ENCODE assay signal across 8 cellular contexts in genomic region chr16:68520649-68521086, GRCh38. TPM values are rescaled to one million over a fixed set of nuclear protein-coding genes. Genes with fewer than 3 reads are reported as not detected.
DNase-seq lines count a peak whose midpoint lies in the region; ATAC-seq and TF ChIP-seq lines count a peak whose summit lies in the region.

No MANE protein-coding gene starts in this region.

- H3K27me3 ChIP-seq in A673 (replicated peaks; ENCODE audit: insufficient read depth, low read depth, low read length, poor library complexity): no peaks in the 10 kb centered on the region

- no peaks in the 10 kb centered on the region for H3K9me3 ChIP-seq in A673 (ENCODE audit: low read depth, low read length, poor library complexity, severe bottlenecking)

- BruUV-seq in A673 (replicated peaks; lab: Mats Ljungman, UMichigan): no TSS peak

- POLR2A ChIA-PET in A673 (lab: Charles Lee; ENCODE audit: low non-redundant PET): no interaction called here

- H3K4me1 ChIP-seq in A673 (ENCODE audit: insufficient read depth, low read length, poor library complexity, severe bottlenecking): no peaks in the 10 kb centered on the region

- DNase-seq in A673 (ENCODE audit: low spot score) (peak; percentile 89), NCI-H510A (lab: John Stamatoyannopoulos, UW) (peak; percentile 89), kidney glomerular epithelial cell (lab: John Stamatoyannopoulos, UW) (peak; percentile 84)
- DNase-seq in activated CD4-positive, CD25-positive, alpha-beta regulatory T cell treated with anti-CD3 and anti-CD28 coated beads, Interleukin-2, amount 50 U/mL, for 72 hours: peak; percentile 82
- DNase-seq in central memory CD4-positive, alpha-beta T cell: peak; percentile 87
- peak; percentile 87 for DNase-seq in stimulated activated CD4-positive, alpha-beta T cell treated with anti-CD3 and anti-CD28 coated beads, Interleukin-1b, Interleukin-23, amount 100 ng/mL, for 48 hours

- ATAC-seq in GM18858 (IDR thresholded peaks at IDR 0.05; ENCODE audit: unreplicated experiment) (peak; percentile 71), HG03354 (IDR thresholded peaks at IDR 0.05; ENCODE audit: poor library complexity, severe bottlenecking, unreplicated experiment) (peak; percentile 96)

- H3K36me3 ChIP-seq in A673 (ENCODE audit: insufficient read depth, low read length, poor library complexity, severe bottlenecking): no peaks in the 10 kb centered on the region

- intact Hi-C loops in A673 (cut with micrococcal nuclease; ENCODE audit: unreplicated experiment): loop anchor here (5.0 kb wide), 1 partner anchor 73 kb away; the partner anchor contains the start of gene SMPD3

- no peak overlapping the region for H3K27ac ChIP-seq in A673 (ENCODE audit: low read depth, low read length, poor library complexity, severe bottlenecking)

- CTCF ChIA-PET in A673 (lab: Charles Lee): interaction anchor here (0.6 to 1.5 kb wide), 3 partner anchors 9 to 288 kb away, joined by 3 to 4 read pairs (median 4); no protein-coding TSS in a partner anchor

- peak overlapping the region; percentile 20 for H3K4me3 ChIP-seq in A673 (ENCODE audit: low read depth, low read length, poor library complexity, severe bottlenecking)

- TF ChIP-seq CTCF in A673 (conservative IDR thresholded peaks at IDR 0.05; ENCODE audit: low read depth, low read length): peak; percentile 96

RNA-seq across cellular contexts. Expression of gene ZFP90, which starts 18.4 kb away (rescaled TPM):
- total RNA-seq in A673 (2021): 17.5 and 25.7 TPM in 2 replicates
